ENCODE assay signal across 3 cellular contexts in genomic region chr5:180640301-180640764, GRCh38.
TF ChIP-seq lines count a peak whose summit lies in the region.

No MANE protein-coding gene starts in this region.

TF ChIP-seq in SK-N-SH, 30 proteins besides CTCF, POLR2A, EP300 and RAD21 (continued from another document):
- TF ChIP-seq REST (IDR thresholded peaks at IDR 0.05; ENCODE audit: low read depth, low read length) (no peak), RCOR1 (IDR thresholded peaks at IDR 0.05; ENCODE audit: low read length) (no peak), TAF1 (IDR thresholded peaks at IDR 0.05; ENCODE audit: borderline replicate concordance, low read depth, low read length) (no peak), MAX (IDR thresholded peaks at IDR 0.05; ENCODE audit: low read depth) (no peak)

TF ChIP-seq in SK-N-SH treated with all-trans-retinoic acid at 6 μM for 48 hours, 23 proteins besides CTCF, POLR2A, EP300 and RAD21 (continued from another document):
- TF ChIP-seq CREB5 (CRISPR knock-in tag; IDR thresholded peaks at IDR 0.05; ENCODE audit: low read depth) (no peak), ZNF70 (CRISPR knock-in tag; IDR thresholded peaks at IDR 0.05) (no peak), ZNF565 (CRISPR knock-in tag; conservative IDR thresholded peaks at IDR 0.05; ENCODE audit: low read depth) (no peak), ARNTL (CRISPR knock-in tag; IDR thresholded peaks at IDR 0.05; ENCODE audit: borderline replicate concordance, low read depth) (no peak), POU6F1 (CRISPR knock-in tag; IDR thresholded peaks at IDR 0.05; ENCODE audit: borderline replicate concordance, low read depth) (no peak), TOX (CRISPR knock-in tag; IDR thresholded peaks at IDR 0.05; ENCODE audit: borderline replicate concordance) (no peak)

TF ChIP-seq in WTC11, 78 proteins besides CTCF, POLR2A, EP300 and RAD21 (continued from another document):
- TF ChIP-seq AR (CRISPR knock-in tag; IDR thresholded peaks at IDR 0.05) (no peak), MAX (CRISPR knock-in tag; IDR thresholded peaks at IDR 0.05) (no peak), ARID4B (CRISPR knock-in tag; IDR thresholded peaks at IDR 0.05; ENCODE audit: borderline replicate concordance) (no peak), ZNF219 (CRISPR knock-in tag; IDR thresholded peaks at IDR 0.05; ENCODE audit: borderline replicate concordance) (no peak), FOXP4 (CRISPR knock-in tag; IDR thresholded peaks at IDR 0.05) (no peak)
